Comparison of ENCODE assay signal across 14 cellular contexts in genomic region chr7:151124205-151124880, GRCh38. TPM values are rescaled to one million over a fixed set of nuclear protein-coding genes. Genes with fewer than 3 reads are reported as not detected.
DNase-seq lines count a peak whose midpoint lies in the region; ATAC-seq, FAIRE-seq and TF ChIP-seq lines count a peak whose summit lies in the region.
"Had no signal": no experiment of that assay in that cellular context is flagged by ENCODE, and none has a peak within 500 bp of the region (broad histone marks: within the 10 kb centered on the region; RNA-seq: fewer than 3 reads in every experiment).

No MANE protein-coding gene starts in this region.

- no peak for TF ChIP-seq POLR2A in K562 (conservative IDR thresholded peaks at IDR 0.05)

- H3K9me1 ChIP-seq in K562 (ENCODE audit: control insufficient read depth, insufficient read depth, low read length) = peaks cover 5% of the 10 kb centered on the region

- peak; percentile 5 for ATAC-seq in CD8-positive, alpha-beta T cell
- ATAC-seq in HG02571 (IDR thresholded peaks at IDR 0.05; ENCODE audit: unreplicated experiment) (peak; percentile 5), K562 (peak; percentile 29), GM19328 (IDR thresholded peaks at IDR 0.05; ENCODE audit: unreplicated experiment) (no peak)

- H3K79me2 ChIP-seq in K562 (ENCODE audit: control insufficient read depth, insufficient read depth, low read length) = peaks cover 10% of the 10 kb centered on the region; the same call in 2 of the 3 replicates
- H3K79me2 ChIP-seq: hepatocyte had no signal

- no peaks in the 10 kb centered on the region for H3K4me1 ChIP-seq in CD8-positive, alpha-beta T cell (ENCODE audit: insufficient read depth, low read length)
- peaks cover 0 to 51% of the 10 kb centered on the region in 2 experiments; a peak in 1 of 5 replicates for H3K4me1 ChIP-seq in K562 (replicated peaks in 1 of 2; ENCODE audit: control insufficient read depth in 2 of 2, insufficient read depth in 2 of 2, low read length in 2 of 2)

- H3K27ac ChIP-seq in CD8-positive, alpha-beta T cell (ENCODE audit: low read depth, low read length) = no peak overlapping the region
- H3K27ac ChIP-seq in K562 (ENCODE audit: extremely low read depth, low read depth, low read length) = no peak overlapping the region; the same call in 2 of the 3 replicates
- H3K27ac ChIP-seq: hepatocyte, sigmoid colon, stomach had no signal

- POLR2A ChIA-PET in CD8-positive, alpha-beta T cell (lab: Charles Lee) = interaction anchor here (0.6 to 0.7 kb wide), 2 partner anchors 110 to 179 kb away, joined by 3 read pairs; no protein-coding TSS in a partner anchor
- POLR2A ChIA-PET in K562 (lab: Yijun Ruan, JAX) = interaction anchor here (0.9 to 1.0 kb wide), 4 partner anchors 15 to 120 kb away, joined by 3 to 7 read pairs (median 4); no protein-coding TSS in a partner anchor

- CTCF ChIA-PET in CD8-positive, alpha-beta T cell (lab: Charles Lee) = interaction anchor here (0.6 to 3.7 kb wide), 28 partner anchors 9 to 245 kb away, joined by 3 to 26 read pairs (median 4); no protein-coding TSS in a partner anchor
- CTCF ChIA-PET in K562 (lab: Yijun Ruan, JAX; ENCODE audit: low intra/inter-chr PET ratio) = interaction anchor here (0.6 to 4.4 kb wide), 8 partner anchors 10 to 181 kb away, joined by 3 to 74 read pairs (median 8); partner anchors contain the start of gene GBX1

- H4K20me1 ChIP-seq in K562 (replicated peaks; ENCODE audit: control insufficient read depth, insufficient read depth, low read length) = peaks cover 13% of the 10 kb centered on the region

- no peak overlapping the region for H3K4me2 ChIP-seq in K562 (ENCODE audit: insufficient read depth, low read length)

- no peaks in the 10 kb centered on the region for H3K9me3 ChIP-seq in CD8-positive, alpha-beta T cell (ENCODE audit: low read length)
- H3K9me3 ChIP-seq in K562 (replicated peaks; ENCODE audit: control insufficient read depth, insufficient read depth, low read depth, low read length) = no peaks in the 10 kb centered on the region
- H3K9me3 ChIP-seq: colonic mucosa, sigmoid colon, stomach had no signal

- H3K9me3 Mint-ChIP-seq in CD8-positive, alpha-beta T cell = no peaks in the 10 kb centered on the region
- H3K9me3 Mint-ChIP-seq: naive B cell had no signal

- no peak overlapping the region for H3K27ac Mint-ChIP-seq in CD8-positive, alpha-beta T cell

- TF ChIP-seq CTCF in CD8-positive, alpha-beta T cell (IDR thresholded peaks at IDR 0.05) = no peak
- TF ChIP-seq CTCF in K562 (IDR thresholded peaks at IDR 0.05 in 2 of 3, conservative IDR thresholded peaks at IDR 0.05 in 1 of 3; ENCODE audit: insufficient read depth in 2 of 3, low read depth in 1 of 3, low read length in 3 of 3) = no peak

- BruUV-seq in K562 (replicated peaks; lab: Mats Ljungman, UMichigan) = no TSS peak

- intact Hi-C loops in CD8-positive, alpha-beta T cell (cut with DNase I, micrococcal nuclease) = loop anchor here (1.0 to 10.0 kb wide), 4 partner anchors 48 to 330 kb away; no protein-coding TSS in a partner anchor
- intact Hi-C loops in K562 (cut with micrococcal nuclease) = loop anchor here (1.0 to 2.0 kb wide), 3 partner anchors 48 to 178 kb away; no protein-coding TSS in a partner anchor

- H3K9ac ChIP-seq in K562 (ENCODE audit: insufficient read depth in 1 of 2, low read depth in 2 of 2, low read length in 2 of 2) = peak overlapping the region in 1 of 2 experiments; percentile 11; a peak in 1 of 4 replicates

- H3K36me3 Mint-ChIP-seq in CD8-positive, alpha-beta T cell = peaks cover 35% of the 10 kb centered on the region
- H3K36me3 Mint-ChIP-seq: naive B cell had no signal

- H3K27me3 Mint-ChIP-seq in CD8-positive, alpha-beta T cell (ENCODE audit: low read depth) = peaks cover 2% of the 10 kb centered on the region

- H3K4me3 Mint-ChIP-seq in CD8-positive, alpha-beta T cell = no peak overlapping the region
- H3K4me3 Mint-ChIP-seq: naive B cell had no signal

- no peaks in the 10 kb centered on the region for H3K36me3 ChIP-seq in CD8-positive, alpha-beta T cell (ENCODE audit: insufficient read depth, low read length)
- peaks cover 95% of the 10 kb centered on the region for H3K36me3 ChIP-seq in K562 (ENCODE audit: control insufficient read depth, insufficient read depth, low read length)
- H3K36me3 ChIP-seq: colonic mucosa had no signal

- in situ Hi-C loops in K562 (cut with MboI) = no loop called here

- no peak for TF ChIP-seq RAD21 in K562 (CRISPR knock-in tag; conservative IDR thresholded peaks at IDR 0.05 in 1 of 2, IDR thresholded peaks at IDR 0.05 in 1 of 2)

- DNase-seq in CD8-positive, alpha-beta T cell = peak in 1 of 7 experiments; percentile 14
- DNase-seq in K562 (ENCODE audit: extremely low read depth in 1 of 4, low spot score in 3 of 4) (peak in 1 of 4 experiments; percentile 42), amygdala (lab: John Stamatoyannopoulos, UW) (no peak)
- DNase-seq in stimulated activated CD4-positive, alpha-beta T cell treated with anti-CD3 and anti-CD28 coated beads, Interleukin-4, amount 100 ng/mL, for 4 hours = no peak

- TF ChIP-seq EP300 in K562 (IDR thresholded peaks at IDR 0.05; ENCODE audit: low read length) = no peak

- no peak overlapping the region for H2AFZ ChIP-seq in K562 (ENCODE audit: low read depth, low read length)
- H2AFZ ChIP-seq: hepatocyte had no signal

- no peak for FAIRE-seq in K562 (lab: Jason Lieb, UNC)

- H3K27me3 ChIP-seq in CD8-positive, alpha-beta T cell (ENCODE audit: insufficient read depth, low read length) = no peaks in the 10 kb centered on the region
- H3K27me3 ChIP-seq in K562 (ENCODE audit: control insufficient read depth in 2 of 2, insufficient read depth in 2 of 2, low read length in 2 of 2) = no peaks in the 10 kb centered on the region; a peak in 1 of 5 replicates
- H3K27me3 ChIP-seq: colonic mucosa, hepatocyte, sigmoid colon, stomach had no signal

- H3K4me1 Mint-ChIP-seq in CD8-positive, alpha-beta T cell (ENCODE audit: low read depth) = no peaks in the 10 kb centered on the region

- no peak overlapping the region for H3K4me3 ChIP-seq in CD8-positive, alpha-beta T cell (ENCODE audit: low read depth, low read length)
- no peak overlapping the region for H3K4me3 ChIP-seq in K562
- H3K4me3 ChIP-seq: hepatocyte had no signal

- 63% methylated on average over 15 of the region's 15 CpGs for WGBS in K562 (ENCODE audit: insufficient coverage, low coverage, missing lambda C conversion rate)

RNA-seq across cellular contexts. Expression of gene AGAP3, which starts 38.1 kb away (rescaled TPM):
- total RNA-seq in CD8-positive, alpha-beta T cell = 10 to 100 TPM; 35.0 to 36.6 TPM
- total RNA-seq in K562 (2011; cell fraction: chromatin; rRNA removed; ENCODE audit: low replicate concordance) = 309 and 657 TPM in 2 replicates
- 263 and 322 TPM in 2 replicates for total RNA-seq in K562 (2011; cell fraction: nucleolus; rRNA removed)
- 258 and 293 TPM in 2 replicates for total RNA-seq in K562 (2011; cell fraction: nucleoplasm; rRNA removed)
- total RNA-seq in K562 (2014; rRNA removed) (62.2 and 94.2 TPM in 2 replicates), K562 (2014; rRNA removed; fragmentation: Illumina TruSeq; extraction: Trizol) (34.6 and 44.0 TPM in 2 replicates), K562 (2015; rRNA removed; fragmentation: Illumina TruSeq; extraction: Trizol) (59.8 and 60.0 TPM in 2 replicates), K562 (2021) (178 and 208 TPM in 2 replicates)
- polyA plus RNA-seq in K562 (2011; rRNA removed) (61.4 and 65.4 TPM in 2 replicates), K562 (2014; fragmentation: Illumina TruSeq; extraction: Trizol) (66.7 and 96.7 TPM in 2 replicates), K562 (2014; fragmentation: Nextera tagmentation; extraction: Ambion mirVana) (1 to 10 TPM; 3.4 to 4.4 TPM), K562 (2014; rRNA removed) (118 and 127 TPM in 2 replicates)
- polyA plus RNA-seq in K562 (2011; cell fraction: cytosol; rRNA removed) = 86.8 and 233 TPM in 2 replicates
- 273 and 510 TPM in 2 replicates for polyA plus RNA-seq in K562 (2011; cell fraction: nucleus; rRNA removed)
- 83.7 and 110 TPM in 2 replicates for polyA plus RNA-seq in K562 (2012)
- 34.5 and 46.4 TPM in 2 replicates for polyA minus RNA-seq in K562 (2011; rRNA and poly(A)+ RNA removed)
- polyA minus RNA-seq in K562 (2011; cell fraction: cytosol; rRNA and poly(A)+ RNA removed) = 64.1 and 65.6 TPM in 2 replicates
- polyA minus RNA-seq in K562 (2011; cell fraction: nucleus; rRNA and poly(A)+ RNA removed) = 79.9 and 118 TPM in 2 replicates

RNA-seq across cellular contexts. Expression of gene TMUB1, which starts 41.0 kb away (rescaled TPM):
- total RNA-seq in CD8-positive, alpha-beta T cell = 10 to 100 TPM; 42.3 to 44.6 TPM
- 28.8 and 70.7 TPM in 2 replicates for total RNA-seq in K562 (2011; cell fraction: chromatin; rRNA removed; ENCODE audit: low replicate concordance)
- 113 and 126 TPM in 2 replicates for total RNA-seq in K562 (2011; cell fraction: nucleolus; rRNA removed)
- total RNA-seq in K562 (2011; cell fraction: nucleoplasm; rRNA removed) = 72.2 and 72.4 TPM in 2 replicates
- total RNA-seq in K562 (2014; rRNA removed) (189 and 255 TPM in 2 replicates), K562 (2014; rRNA removed; fragmentation: Illumina TruSeq; extraction: Trizol) (19.4 and 21.4 TPM in 2 replicates), K562 (2015; rRNA removed; fragmentation: Illumina TruSeq; extraction: Trizol) (86.3 and 97.0 TPM in 2 replicates), K562 (2021) (233 and 241 TPM in 2 replicates)
- polyA plus RNA-seq in K562 (2011; rRNA removed) (38.4 and 59.7 TPM in 2 replicates), K562 (2014; fragmentation: Illumina TruSeq; extraction: Trizol) (74.1 and 210 TPM in 2 replicates), K562 (2014; fragmentation: Nextera tagmentation; extraction: Ambion mirVana) (under 1 TPM; 0.14 to 0.34 TPM), K562 (2014; rRNA removed) (195 and 207 TPM in 2 replicates)
- polyA plus RNA-seq in K562 (2011; cell fraction: cytosol; rRNA removed) = 86.5 and 297 TPM in 2 replicates
- 123 and 249 TPM in 2 replicates for polyA plus RNA-seq in K562 (2011; cell fraction: nucleus; rRNA removed)
- 165 and 183 TPM in 2 replicates for polyA plus RNA-seq in K562 (2012)
- 8.2 and 12.5 TPM in 2 replicates for polyA minus RNA-seq in K562 (2011; rRNA and poly(A)+ RNA removed)
- polyA minus RNA-seq in K562 (2011; cell fraction: cytosol; rRNA and poly(A)+ RNA removed) = 52.4 and 69.4 TPM in 2 replicates
- polyA minus RNA-seq in K562 (2011; cell fraction: nucleus; rRNA and poly(A)+ RNA removed) = 18.0 and 20.3 TPM in 2 replicates

RNA-seq across cellular contexts. Expression of gene GBX1, which starts 43.2 kb away (rescaled TPM):
- not detected for total RNA-seq in CD8-positive, alpha-beta T cell
- not detected in 2 replicates for total RNA-seq in K562 (2011; cell fraction: chromatin; rRNA removed; ENCODE audit: low replicate concordance)
- not detected in 2 replicates for total RNA-seq in K562 (2011; cell fraction: nucleolus; rRNA removed)
- total RNA-seq in K562 (2011; cell fraction: nucleoplasm; rRNA removed) = not detected in 2 replicates
- total RNA-seq in K562 (2014; rRNA removed) = not detected in 2 replicates
- total RNA-seq in K562 (2014; rRNA removed; fragmentation: Illumina TruSeq; extraction: Trizol) = not detected in 2 replicates
- not detected in 2 replicates for total RNA-seq in K562 (2015; rRNA removed; fragmentation: Illumina TruSeq; extraction: Trizol)
- total RNA-seq in K562 (2021) = not detected in 2 replicates
- not detected in 2 replicates for polyA plus RNA-seq in K562 (2011; rRNA removed)
- not detected in 2 replicates for polyA plus RNA-seq in K562 (2011; cell fraction: cytosol; rRNA removed)
- not detected in 2 replicates for polyA plus RNA-seq in K562 (2011; cell fraction: nucleus; rRNA removed)
- not detected in 2 replicates for polyA plus RNA-seq in K562 (2012)
- not detected in 2 replicates for polyA plus RNA-seq in K562 (2014; fragmentation: Illumina TruSeq; extraction: Trizol)
- not detected for polyA plus RNA-seq in K562 (2014; fragmentation: Nextera tagmentation; extraction: Ambion mirVana)
- not detected in 2 replicates for polyA plus RNA-seq in K562 (2014; rRNA removed)
- polyA minus RNA-seq in K562 (2011; rRNA and poly(A)+ RNA removed) = not detected in 2 replicates
- not detected in 2 replicates for polyA minus RNA-seq in K562 (2011; cell fraction: cytosol; rRNA and poly(A)+ RNA removed)
- not detected in 2 replicates for polyA minus RNA-seq in K562 (2011; cell fraction: nucleus; rRNA and poly(A)+ RNA removed)
- total RNA-seq: colonic mucosa, esophagus mucosa, hepatocyte, HT-29, left lobe of liver, sigmoid colon, stomach had no signal
- polyA plus RNA-seq: hepatocyte, sigmoid colon, stomach had no signal

RNA-seq across cellular contexts. Expression of gene FASTK, which starts 43.7 kb away (rescaled TPM):
- total RNA-seq in CD8-positive, alpha-beta T cell = 10 to 100 TPM; 56.3 to 62.9 TPM
- 153 and 539 TPM in 2 replicates for total RNA-seq in K562 (2011; cell fraction: chromatin; rRNA removed; ENCODE audit: low replicate concordance)
- total RNA-seq in K562 (2011; cell fraction: nucleolus; rRNA removed) = 501 and 515 TPM in 2 replicates
- 225 and 261 TPM in 2 replicates for total RNA-seq in K562 (2011; cell fraction: nucleoplasm; rRNA removed)
- total RNA-seq in K562 (2014; rRNA removed) (114 and 139 TPM in 2 replicates), K562 (2014; rRNA removed; fragmentation: Illumina TruSeq; extraction: Trizol) (8.3 and 12.6 TPM in 2 replicates), K562 (2015; rRNA removed; fragmentation: Illumina TruSeq; extraction: Trizol) (50.3 and 55.4 TPM in 2 replicates), K562 (2021) (106 and 112 TPM in 2 replicates)
- polyA plus RNA-seq in K562 (2011; rRNA removed) (48.2 and 69.4 TPM in 2 replicates), K562 (2014; fragmentation: Illumina TruSeq; extraction: Trizol) (38.2 and 53.4 TPM in 2 replicates), K562 (2014; fragmentation: Nextera tagmentation; extraction: Ambion mirVana) (1 to 10 TPM in 1 of 2 experiments, under 1 TPM in 1; 0.51 to 2.7 TPM), K562 (2014; rRNA removed) (150 and 181 TPM in 2 replicates)
- 50.7 and 105 TPM in 2 replicates for polyA plus RNA-seq in K562 (2011; cell fraction: cytosol; rRNA removed)
- 711 and 1,075 TPM in 2 replicates for polyA plus RNA-seq in K562 (2011; cell fraction: nucleus; rRNA removed)
- polyA plus RNA-seq in K562 (2012) = 70.9 and 124 TPM in 2 replicates
- 18.8 and 24.7 TPM in 2 replicates for polyA minus RNA-seq in K562 (2011; rRNA and poly(A)+ RNA removed)
- 22.8 and 23.4 TPM in 2 replicates for polyA minus RNA-seq in K562 (2011; cell fraction: cytosol; rRNA and poly(A)+ RNA removed)
- polyA minus RNA-seq in K562 (2011; cell fraction: nucleus; rRNA and poly(A)+ RNA removed) = 187 and 189 TPM in 2 replicates
